In genomic region chr12:122837306-122838265, GRCh38 we compare ENCODE assay signal across 9 cellular contexts. TPM values are rescaled to one million over a fixed set of nuclear protein-coding genes. Genes with fewer than 3 reads are reported as not detected.
A peak's percentile ranks its signal among the peaks of the same experiment; 100 is the strongest.
DNase-seq lines count a peak whose midpoint lies in the region; ATAC-seq and TF ChIP-seq lines count a peak whose summit lies in the region.
"Had no signal": no experiment of that assay in that cellular context is flagged by ENCODE, and none has a peak within 500 bp of the region (broad histone marks: within the 10 kb centered on the region; RNA-seq: fewer than 3 reads in every experiment).

No MANE protein-coding gene starts in this region.

- intact Hi-C loops in dorsolateral prefrontal cortex (cut with DNase I) (loop anchor here in 1 of 2 donors (5.0 kb wide), 1 partner anchor 45 kb away; no protein-coding TSS in a partner anchor), uterus (cut with DNase I; ENCODE audit: low total_unique reads) (no loop called here)

- DNase-seq in DMS153 treated with DMSO at 0.1 percent for 48 hours (lab: John Stamatoyannopoulos, UW; ENCODE audit: unreplicated experiment) (peak; percentile 91), NCI-H146 treated with DMSO at 0.1 percent for 48 hours (lab: John Stamatoyannopoulos, UW; ENCODE audit: unreplicated experiment) (peak; percentile 26), dorsolateral prefrontal cortex (no peak), uterus (no peak)
- no peak for DNase-seq in stimulated activated CD4-positive, alpha-beta T cell treated with anti-CD3 and anti-CD28 coated beads, Interleukin-2, amount 100 ng/mL, for 48 hours
- no peak for DNase-seq in effector CD8-positive, alpha-beta T cell (lab: John Stamatoyannopoulos, UW)
- DNase-seq: SW 1271 had no signal

- peak overlapping the region in 58 of 59 donors; percentile 1 to 85 (median 74) for H3K4me3 ChIP-seq in dorsolateral prefrontal cortex
- peak overlapping the region; percentile 84 for H3K4me3 ChIP-seq in neural cell (ENCODE audit: low read length)
- H3K4me3 ChIP-seq in uterus, result no peak overlapping the region

- peak overlapping the region; percentile 78 for H3K4me2 ChIP-seq in neural cell (ENCODE audit: low read length)

- no peak for TF ChIP-seq CTCF in dorsolateral prefrontal cortex (IDR thresholded peaks at IDR 0.05 in 54 of 56, conservative IDR thresholded peaks at IDR 0.05 in 2 of 56; ENCODE audit: low read depth in 1 of 56, partially characterized antibody in 56 of 56)
- TF ChIP-seq CTCF in neural cell (IDR thresholded peaks at IDR 0.05; ENCODE audit: poor library complexity, severe bottlenecking), result no peak
- TF ChIP-seq CTCF in uterus (IDR thresholded peaks at IDR 0.05), result no peak

- no peak for TF ChIP-seq POLR2A in uterus (IDR thresholded peaks at IDR 0.05)

- H4K20me1 ChIP-seq in neural cell (ENCODE audit: insufficient read depth), result peaks cover 36% of the 10 kb centered on the region

- TF ChIP-seq RAD21 in neural cell (conservative IDR thresholded peaks at IDR 0.05), result no peak

- H3K36me3 ChIP-seq in neural cell (ENCODE audit: insufficient read depth, low read length), result peaks cover 7% of the 10 kb centered on the region
- no peaks in the 10 kb centered on the region for H3K36me3 ChIP-seq in uterus

- peaks cover 3% of the 10 kb centered on the region for H3F3A ChIP-seq in neural cell (ENCODE audit: insufficient read depth, low read length, poor library complexity, severe bottlenecking)

- no peak for TF ChIP-seq EP300 in neural cell (conservative IDR thresholded peaks at IDR 0.05; ENCODE audit: poor library complexity, severe bottlenecking)

- H3K27me3 ChIP-seq in dorsolateral prefrontal cortex (no peaks in the 10 kb centered on the region), neural cell (ENCODE audit: insufficient read depth, low read depth, low read length) (no peaks in the 10 kb centered on the region), uterus (no peaks in the 10 kb centered on the region)

- no peak overlapping the region for H2AFZ ChIP-seq in neural cell (ENCODE audit: low read depth, low read length)

- no peak overlapping the region for H3K9ac ChIP-seq in neural cell (ENCODE audit: low read length)

- H3K4me1 ChIP-seq in uterus, result no peaks in the 10 kb centered on the region

- no peaks in the 10 kb centered on the region for H3K9me3 ChIP-seq in neural cell (ENCODE audit: low read length)
- H3K9me3 ChIP-seq in uterus, result no peaks in the 10 kb centered on the region

- no peaks in the 10 kb centered on the region for H3K9me2 ChIP-seq in neural cell (ENCODE audit: insufficient read depth, low read length)

- H3K27ac ChIP-seq in dorsolateral prefrontal cortex, result peak overlapping the region; percentile 50 to 100 (median 99)
- H3K27ac ChIP-seq in neural cell (ENCODE audit: low read length), result no peak overlapping the region
- no peak overlapping the region for H3K27ac ChIP-seq in uterus

- ATAC-seq in HG03378 (IDR thresholded peaks at IDR 0.05; ENCODE audit: unreplicated experiment), result no peak

- peaks cover 56% of the 10 kb centered on the region for H3K79me2 ChIP-seq in neural cell (replicated peaks; ENCODE audit: insufficient read depth, low read length)

TF ChIP-seq in neural cell, 6 proteins besides CTCF, POLR2A, EP300 and RAD21:
- no peak for TF ChIP-seq EZH2 (IDR thresholded peaks at IDR 0.05; ENCODE audit: borderline replicate concordance, insufficient read depth, low read length, poor library complexity, severe bottlenecking)
- no peak for TF ChIP-seq MXI1 (conservative IDR thresholded peaks at IDR 0.05; ENCODE audit: poor library complexity, severe bottlenecking)
- TF ChIP-seq SMC3 (conservative IDR thresholded peaks at IDR 0.05; ENCODE audit: poor library complexity), result no peak
- no peak for TF ChIP-seq REST (IDR thresholded peaks at IDR 0.05; ENCODE audit: borderline replicate concordance)
- no peak for TF ChIP-seq TAF1 (IDR thresholded peaks at IDR 0.05; ENCODE audit: low read depth)
- TF ChIP-seq POLR2AphosphoS5 (IDR thresholded peaks at IDR 0.05), result no peak

RNA-seq across cellular contexts. Expression of gene HIP1R, which starts 2.3 kb away (rescaled TPM):
- total RNA-seq in dorsolateral prefrontal cortex (100 to 1,000 TPM in 104 of 120 experiments, 10 to 100 TPM in 16; 38.9 to 309 (median 147) TPM), uterus (10 to 100 TPM in 3 of 4 donors, 1 to 10 TPM in 1; 2.9 to 31.3 (median 25.8) TPM)
- 270 and 297 TPM in 2 replicates for polyA plus RNA-seq in neural cell
- 112 and 136 TPM in 2 replicates for polyA minus RNA-seq in neural cell

RNA-seq across cellular contexts. Expression of gene VPS37B, which starts 58.3 kb away (rescaled TPM):
- total RNA-seq in dorsolateral prefrontal cortex (10 to 100 TPM; 15.8 to 35.3 (median 22.0) TPM), uterus (10 to 100 TPM in 3 of 4 donors, 1 to 10 TPM in 1; 3.3 to 21.6 (median 20.2) TPM)
- polyA plus RNA-seq in neural cell, result 30.2 and 36.7 TPM in 2 replicates
- polyA minus RNA-seq in neural cell, result 44.3 and 46.3 TPM in 2 replicates

Comparison
In these comparisons a context has a peak if more than half of its experiments do, and no peak if none do; other contexts are left out.
1. DNase-seq: peak in DMS153 treated with DMSO at 0.1 percent for 48 hours (single experiment) and NCI-H146 treated with DMSO at 0.1 percent for 48 hours (single experiment); none in dorsolateral prefrontal cortex (0 of 10), uterus (0 of 2), stimulated activated CD4-positive, alpha-beta T cell treated with anti-CD3 and anti-CD28 coated beads, Interleukin-2, amount 100 ng/mL, for 48 hours (0 of 2) and effector CD8-positive, alpha-beta T cell (single experiment).
2. H3K27ac ChIP-seq: peak in dorsolateral prefrontal cortex (59 of 59); none in neural cell (single experiment) and uterus (0 of 2).
3. H3K4me3 ChIP-seq: peak in dorsolateral prefrontal cortex (58 of 59) and neural cell (single experiment); none in uterus (0 of 2).